2 cellular contexts compared by ENCODE assay signal in genomic region chr20:49766979-49767419, GRCh38.
TF ChIP-seq lines count a peak whose summit lies in the region.

No MANE protein-coding gene starts in this region.

TF ChIP-seq in HepG2, 621 proteins besides CTCF, POLR2A, EP300 and RAD21 (continues in another document):
- 0 out of 2 replicates have a peak, but pooled peaks have one; percentile 38 for TF ChIP-seq ZNF318 (CRISPR knock-in tag; IDR thresholded peaks at IDR 0.05)
- peak; percentile 69 for TF ChIP-seq NFYB (CRISPR knock-in tag; IDR thresholded peaks at IDR 0.05)
- TF ChIP-seq MEF2D (CRISPR knock-in tag; IDR thresholded peaks at IDR 0.05), result no peak
- no peak for TF ChIP-seq KAT7 (CRISPR knock-in tag; IDR thresholded peaks at IDR 0.05; ENCODE audit: borderline replicate concordance)
- no peak for TF ChIP-seq SNAI1 (CRISPR knock-in tag; IDR thresholded peaks at IDR 0.05; ENCODE audit: borderline replicate concordance)
- TF ChIP-seq SYNCRIP (IDR thresholded peaks at IDR 0.05; ENCODE audit: insufficient read depth, low read depth, low read length), result no peak
- no peak for TF ChIP-seq RFXANK (CRISPR knock-in tag; IDR thresholded peaks at IDR 0.05)
- TF ChIP-seq ZNF17 (CRISPR knock-in tag; IDR thresholded peaks at IDR 0.05), result no peak
- TF ChIP-seq ZNF564 (CRISPR knock-in tag; IDR thresholded peaks at IDR 0.05), result no peak
- TF ChIP-seq ZNF281 (CRISPR knock-in tag; IDR thresholded peaks at IDR 0.05; ENCODE audit: borderline replicate concordance), result no peak
- TF ChIP-seq RARA (CRISPR knock-in tag; IDR thresholded peaks at IDR 0.05), result no peak
- no peak for TF ChIP-seq ZNF574 (CRISPR knock-in tag; IDR thresholded peaks at IDR 0.05)

TF ChIP-seq in HEK293T, 16 proteins besides CTCF, POLR2A, EP300 and RAD21:
- no peak for TF ChIP-seq SP1 (IDR thresholded peaks at IDR 0.05)
- no peak for TF ChIP-seq FOXK2 (IDR thresholded peaks at IDR 0.05)
- TF ChIP-seq ARNT (IDR thresholded peaks at IDR 0.05), result no peak
- TF ChIP-seq CTBP1 (IDR thresholded peaks at IDR 0.05; ENCODE audit: borderline replicate concordance), result no peak
- TF ChIP-seq BHLHE40 (IDR thresholded peaks at IDR 0.05; ENCODE audit: borderline replicate concordance), result no peak
- no peak for TF ChIP-seq L3MBTL2 (conservative IDR thresholded peaks at IDR 0.05)
- no peak for TF ChIP-seq SUZ12 (IDR thresholded peaks at IDR 0.05)
- TF ChIP-seq TARDBP (IDR thresholded peaks at IDR 0.05), result no peak
- no peak for TF ChIP-seq FOXA1 (IDR thresholded peaks at IDR 0.05)
- TF ChIP-seq PKNOX1 (IDR thresholded peaks at IDR 0.05), result no peak
- no peak for TF ChIP-seq HDGF (IDR thresholded peaks at IDR 0.05; ENCODE audit: borderline replicate concordance)
- TF ChIP-seq LEF1 (IDR thresholded peaks at IDR 0.05; ENCODE audit: borderline replicate concordance), result no peak
- no peak for TF ChIP-seq NFRKB (IDR thresholded peaks at IDR 0.05)
- no peak for TF ChIP-seq FOXM1 (IDR thresholded peaks at IDR 0.05; ENCODE audit: borderline replicate concordance)
- no peak for TF ChIP-seq ZNF384 (IDR thresholded peaks at IDR 0.05)
